7 cellular contexts compared by ENCODE assay signal in the genomic region with DNA sequence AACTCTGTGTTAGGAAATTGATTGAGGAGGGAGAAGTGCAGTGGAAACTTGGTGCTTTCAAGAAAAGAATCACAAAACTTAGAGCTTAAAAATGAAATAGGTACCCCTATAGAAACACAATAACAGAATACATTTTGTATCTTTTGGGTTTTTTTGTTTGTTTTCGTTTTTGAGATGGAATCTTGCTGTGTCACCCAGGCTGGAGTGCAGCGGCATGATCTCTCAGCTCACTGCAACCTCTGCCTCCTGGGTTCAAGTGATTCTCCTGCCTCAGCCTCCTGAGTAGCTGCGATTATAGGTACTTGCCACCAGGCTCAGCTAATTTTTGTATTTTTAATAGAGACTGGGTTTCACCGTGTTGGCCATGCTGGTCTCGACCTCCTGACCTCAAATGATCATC.
"Had no signal": no experiment of that assay in that cellular context is flagged by ENCODE, and none has a peak within 500 bp of the region (broad histone marks: within the 10 kb centered on the region; RNA-seq: fewer than 3 reads in every experiment).

No MANE protein-coding gene starts in this region.

- H3K36me3 Mint-ChIP-seq: IgD-negative memory B cell had no signal

- DNase-seq: GOT3, H7, HCEC 1CT, KG1 had no signal

- ATAC-seq: HepG2 had no signal

- H3K9me3 Mint-ChIP-seq: IgD-negative memory B cell had no signal

- H3K4me3 Mint-ChIP-seq: IgD-negative memory B cell had no signal

- FAIRE-seq: HepG2 had no signal

- H3K27ac Mint-ChIP-seq: IgD-negative memory B cell had no signal

- H3K27ac ChIP-seq: HL-60 had no signal

- H3K4me1 Mint-ChIP-seq: IgD-negative memory B cell had no signal
